Comparison of ENCODE assay signal across 13 cellular contexts in genomic region chr1:205925730-205926129, GRCh38. TPM values are rescaled to one million over a fixed set of nuclear protein-coding genes. Genes with fewer than 3 reads are reported as not detected.
DNase-seq lines count a peak whose midpoint lies in the region; ATAC-seq and TF ChIP-seq lines count a peak whose summit lies in the region.
"Had no signal": no experiment of that assay in that cellular context is flagged by ENCODE, and none has a peak within 500 bp of the region (broad histone marks: within the 10 kb centered on the region; RNA-seq: fewer than 3 reads in every experiment).

No MANE protein-coding gene starts in this region.

- H3K27me3 Mint-ChIP-seq in T-helper 2 cell treated with Interferon-gamma antibody and Interleukin-4, amounts not matched to agents 5 μg/mL and 100 μg/mL, for 36 hours (ENCODE audit: low read depth), result no peaks in the 10 kb centered on the region

- no peak overlapping the region for H2AFZ ChIP-seq in mammary epithelial cell (ENCODE audit: low read depth, low read length)
- H2AFZ ChIP-seq in mesenchymal stem cell (ENCODE audit: low read depth, low read length), result no peak overlapping the region

- no peak overlapping the region for H3K27ac Mint-ChIP-seq in T-helper 2 cell treated with Interferon-gamma antibody and Interleukin-4, amounts not matched to agents 5 μg/mL and 100 μg/mL, for 36 hours
- H3K27ac Mint-ChIP-seq: natural killer cell had no signal

- H3K27me3 ChIP-seq in mammary epithelial cell (ENCODE audit: insufficient read depth, low read length), result peaks cover 8% of the 10 kb centered on the region
- peaks cover 9 to 10% of the 10 kb centered on the region in 2 experiments for H3K27me3 ChIP-seq in mesenchymal stem cell (ENCODE audit: control insufficient read depth in 1 of 2, insufficient read depth in 1 of 2, low read length in 2 of 2)

- DNase-seq in AG09319 (ENCODE audit: extremely low read depth, low read depth), result peak; percentile 48
- peak; percentile 86 for DNase-seq in HS-5 (ENCODE audit: low read depth)
- DNase-seq in mammary epithelial cell, result peak; percentile 19
- DNase-seq in mesenchymal stem cell, result peak; percentile 85
- DNase-seq in NCI-H1105 (lab: John Stamatoyannopoulos, UW), result no peak
- DNase-seq in T-helper 2 cell treated with Interferon-gamma antibody and Interleukin-4, amounts not matched to agents 5 μg/mL and 100 μg/mL, for 36 hours (ENCODE audit: low spot score), result no peak
- DNase-seq in NCI-H1417 (lab: John Stamatoyannopoulos, UW), result no peak
- DNase-seq: activated T-cell treated with anti-CD3 and anti-CD28 coated beads, Interleukin-2, amount 50 U/mL, for 4 hours; COR-L47; natural killer cell; stimulated activated CD4-positive, alpha-beta T cell treated with anti-CD3 and anti-CD28 coated beads, Interleukin-4, amount 100 ng/mL, for 24 hours had no signal

- H3K36me3 ChIP-seq in mammary epithelial cell (ENCODE audit: insufficient read depth, low read length), result no peaks in the 10 kb centered on the region
- no peaks in the 10 kb centered on the region for H3K36me3 ChIP-seq in mesenchymal stem cell (ENCODE audit: control insufficient read depth in 1 of 2, insufficient read depth in 2 of 2, low read depth in 1 of 2, low read length in 2 of 2)
- H3K36me3 ChIP-seq: thoracic aorta had no signal

- ATAC-seq in GM21825 (IDR thresholded peaks at IDR 0.05; ENCODE audit: unreplicated experiment), result no peak
- ATAC-seq: activated T-cell treated with anti-CD3 and anti-CD28 coated beads, Interleukin-2, amount 50 U/mL, for 4 hours; natural killer cell had no signal

- intact Hi-C loops in mammary epithelial cell (cut with micrococcal nuclease), result no loop called here

- H3K4me1 ChIP-seq in mammary epithelial cell (ENCODE audit: insufficient read depth, low read length), result no peaks in the 10 kb centered on the region
- peaks cover 3% of the 10 kb centered on the region for H3K4me1 ChIP-seq in mesenchymal stem cell (ENCODE audit: control insufficient read depth, insufficient read depth, low read depth, low read length)

- H3K79me1 ChIP-seq in mesenchymal stem cell (replicated peaks; ENCODE audit: low read length, poor library complexity, severe bottlenecking), result no peaks in the 10 kb centered on the region

- H3K18ac ChIP-seq in mesenchymal stem cell (ENCODE audit: low read depth in 1 of 2, low read length in 2 of 2), result no peak overlapping the region

- no peak overlapping the region for H3K4me3 Mint-ChIP-seq in T-helper 2 cell treated with Interferon-gamma antibody and Interleukin-4, amounts not matched to agents 5 μg/mL and 100 μg/mL, for 36 hours
- H3K4me3 Mint-ChIP-seq: activated T-cell treated with anti-CD3 and anti-CD28 coated beads, Interleukin-2, amount 50 U/mL, for 4 hours; natural killer cell had no signal

- H3K79me2 ChIP-seq in mammary epithelial cell (ENCODE audit: insufficient read depth, low read length), result no peaks in the 10 kb centered on the region

- H3K4me1 Mint-ChIP-seq in T-helper 2 cell treated with Interferon-gamma antibody and Interleukin-4, amounts not matched to agents 5 μg/mL and 100 μg/mL, for 36 hours (ENCODE audit: low read depth), result no peaks in the 10 kb centered on the region
- H3K4me1 Mint-ChIP-seq: natural killer cell had no signal

- in situ Hi-C loops in mammary epithelial cell (cut with MboI; ENCODE audit: low sequenced_read_pairs in 2 of 2), result loop anchor here in 1 of 2 donors (10.0 kb wide), 1 partner anchor 179 kb away; no protein-coding TSS in a partner anchor

- WGBS in mammary epithelial cell (ENCODE audit: low coverage, missing lambda C conversion rate), result 93% methylated on average over 9 of the region's 9 CpGs
- 38% methylated on average over 9 of the region's 9 CpGs for WGBS in mesenchymal stem cell

- H4K20me1 ChIP-seq in mammary epithelial cell (ENCODE audit: insufficient read depth, low read length), result no peaks in the 10 kb centered on the region

- H3K9me3 ChIP-seq in mammary epithelial cell (replicated peaks; ENCODE audit: insufficient read depth, low read length) (no peaks in the 10 kb centered on the region), mesenchymal stem cell (ENCODE audit: control insufficient read depth, low read length) (no peaks in the 10 kb centered on the region)
- H3K9me3 ChIP-seq: thoracic aorta had no signal

- no peaks in the 10 kb centered on the region for H3K36me3 Mint-ChIP-seq in T-helper 2 cell treated with Interferon-gamma antibody and Interleukin-4, amounts not matched to agents 5 μg/mL and 100 μg/mL, for 36 hours (ENCODE audit: low read depth)
- H3K36me3 Mint-ChIP-seq: natural killer cell had no signal

- no peak overlapping the region for H3K4me3 ChIP-seq in mammary epithelial cell (replicated peaks in 1 of 3; ENCODE audit: insufficient read depth in 1 of 3, low read depth in 2 of 3, low read length in 3 of 3)
- peak overlapping the region in 1 of 2 experiments; percentile 11 for H3K4me3 ChIP-seq in mesenchymal stem cell (ENCODE audit: insufficient read depth in 1 of 2, low read depth in 1 of 2, low read length in 2 of 2)
- H3K4me3 ChIP-seq: thoracic aorta had no signal

- no peak overlapping the region for H3K4ac ChIP-seq in mesenchymal stem cell (ENCODE audit: low read depth in 1 of 2, low read length in 2 of 2)

- H4K91ac ChIP-seq in mesenchymal stem cell (ENCODE audit: low read length), result no peak overlapping the region

- no peak overlapping the region for H3K14ac ChIP-seq in mesenchymal stem cell (ENCODE audit: low read length in 2 of 2)

- H4K8ac ChIP-seq in mesenchymal stem cell (ENCODE audit: low read length), result no peak overlapping the region

- no peak overlapping the region for H2BK15ac ChIP-seq in mesenchymal stem cell (ENCODE audit: low read depth, poor library complexity, severe bottlenecking)

- no peak overlapping the region for H2BK5ac ChIP-seq in mesenchymal stem cell (ENCODE audit: low read depth, low read length, poor library complexity, severe bottlenecking)

- dilution Hi-C loops in mammary epithelial cell (cut with HindIII; ENCODE audit: low sequenced_read_pairs), result no loop called here

- TF ChIP-seq CTCF in AG09319 (IDR thresholded peaks at IDR 0.05; ENCODE audit: low read depth, low read length), result no peak
- no peak for TF ChIP-seq CTCF in mammary epithelial cell (conservative IDR thresholded peaks at IDR 0.05 in 1 of 2, IDR thresholded peaks at IDR 0.05 in 1 of 2; ENCODE audit: extremely low read depth in 1 of 2, insufficient read depth in 1 of 2, low read depth in 1 of 2, low read length in 2 of 2)

- H2BK12ac ChIP-seq in mesenchymal stem cell (ENCODE audit: low read length in 2 of 2), result no peak overlapping the region

- CTCF ChIA-PET in mammary epithelial cell (lab: Charles Lee; ENCODE audit: low non-redundant PET), result no interaction called here

- H3K4me2 ChIP-seq in mammary epithelial cell (ENCODE audit: insufficient read depth, low read depth, low read length), result no peak overlapping the region
- no peak overlapping the region for H3K4me2 ChIP-seq in mesenchymal stem cell (ENCODE audit: low read length, poor library complexity, severe bottlenecking)

- no peak overlapping the region for H2BK120ac ChIP-seq in mesenchymal stem cell (ENCODE audit: low read depth, low read length)

- no peak overlapping the region for H3K23ac ChIP-seq in mesenchymal stem cell (ENCODE audit: low read length in 2 of 2)

- H3K9ac ChIP-seq in mammary epithelial cell (ENCODE audit: insufficient read depth, low read length) (no peak overlapping the region), mesenchymal stem cell (ENCODE audit: low read length) (peak overlapping the region; percentile 69)

- H3K27ac ChIP-seq in mammary epithelial cell (ENCODE audit: insufficient read depth, low read depth, low read length) (no peak overlapping the region), mesenchymal stem cell (ENCODE audit: low read length, poor library complexity, severe bottlenecking) (no peak overlapping the region)
- H3K27ac ChIP-seq: thoracic aorta had no signal

- BruUV-seq in mammary epithelial cell (replicated peaks; lab: Mats Ljungman, UMichigan), result no TSS peak

- no peak overlapping the region for H2AK5ac ChIP-seq in mesenchymal stem cell (ENCODE audit: low read length, severe bottlenecking)

- H3K9me3 Mint-ChIP-seq in T-helper 2 cell treated with Interferon-gamma antibody and Interleukin-4, amounts not matched to agents 5 μg/mL and 100 μg/mL, for 36 hours, result no peaks in the 10 kb centered on the region
- H3K9me3 Mint-ChIP-seq: activated T-cell treated with anti-CD3 and anti-CD28 coated beads, Interleukin-2, amount 50 U/mL, for 4 hours; natural killer cell had no signal

RNA-seq across cellular contexts. Expression of gene SLC26A9, which starts 17.5 kb away (rescaled TPM):
- total RNA-seq in mammary epithelial cell, result not detected
- not detected for polyA plus RNA-seq in mammary epithelial cell
- polyA minus RNA-seq in mammary epithelial cell, result not detected
- not detected for polyA plus RNA-seq in mesenchymal stem cell (2013, experiment 1 of 2)
- polyA plus RNA-seq in mesenchymal stem cell (2013, experiment 2 of 2), result not detected
- total RNA-seq: activated T-cell treated with anti-CD3 and anti-CD28 coated beads, Interleukin-2, amount 50 U/mL, for 4 hours; natural killer cell had no signal

Comparison
In these comparisons a context has a peak if more than half of its experiments do, and no peak if none do; other contexts are left out.
1. DNase-seq: peak in AG09319 (single experiment), HS-5 (single experiment), mammary epithelial cell (single experiment) and mesenchymal stem cell (single experiment); none in NCI-H1105 (single experiment), T-helper 2 cell treated with Interferon-gamma antibody and Interleukin-4, amounts not matched to agents 5 μg/mL and 100 μg/mL, for 36 hours (single experiment) and NCI-H1417 (0 of 3).